ENCODE assay signal across 12 cellular contexts in the genomic region with DNA sequence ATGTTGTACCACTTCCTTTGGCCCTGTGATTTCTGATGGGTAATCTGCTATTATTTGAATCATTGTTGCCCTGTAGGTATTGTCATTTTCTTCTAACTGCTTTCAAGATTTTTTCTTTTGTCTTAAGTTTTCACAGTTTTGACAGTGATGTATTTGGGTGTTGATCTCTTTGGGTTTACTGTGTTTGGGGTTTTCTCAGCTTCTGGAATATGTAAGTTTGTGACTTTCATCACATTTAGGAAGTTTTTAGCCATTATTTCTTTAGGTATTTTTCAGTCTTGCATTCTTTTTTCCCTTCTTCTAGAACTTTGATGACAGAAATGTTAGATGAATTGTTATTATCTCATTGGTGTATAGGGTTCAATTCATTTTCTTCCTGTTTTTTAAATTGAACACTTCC. TPM values are rescaled to one million over a fixed set of nuclear protein-coding genes. Genes with fewer than 3 reads are reported as not detected.
"Had no signal": no experiment of that assay in that cellular context is flagged by ENCODE, and none has a peak within 500 bp of the region (broad histone marks: within the 10 kb centered on the region; RNA-seq: fewer than 3 reads in every experiment).

No MANE protein-coding gene starts in this region.

- H3K4me3 ChIP-seq: GM23248, GM23338, HAP-1 had no signal

- FAIRE-seq: H1, H54 had no signal

- H3K9ac ChIP-seq: GM23248 had no signal

- H3K27ac ChIP-seq: GM23248 had no signal

- DNase-seq: GM23248, GOT3, H7, H9, HCEC 1CT, HFFc6 had no signal

- H2AFZ ChIP-seq: GM23248, GM23338 had no signal

- ATAC-seq: GM23338, HCT116 had no signal

- H3K4me2 ChIP-seq: GM23338 had no signal

- H3K4me1 ChIP-seq: HAP-1 had no signal

- H3K36me3 ChIP-seq: HAP-1 had no signal

RNA-seq across cellular contexts. Expression of gene ASB4, which starts 27.8 kb away (rescaled TPM):
- total RNA-seq: GM23248, GM23338, H1, H4, H7, H9, HFFc6 had no signal
- polyA plus RNA-seq: GM23248, GM23338, H1 had no signal
